Comparison of ENCODE assay signal across 22 cellular contexts in genomic region chr9:76617510-76618194, GRCh38.
DNase-seq lines count a peak whose midpoint lies in the region; ATAC-seq and TF ChIP-seq lines count a peak whose summit lies in the region.
"Had no signal": no experiment of that assay in that cellular context is flagged by ENCODE, and none has a peak within 500 bp of the region (broad histone marks: within the 10 kb centered on the region; RNA-seq: fewer than 3 reads in every experiment).

No MANE protein-coding gene starts in this region.

- in situ Hi-C loops in GM13977 (cut with MboI; ENCODE audit: low pct_unique_long_range_greater_than_20kb, low sequenced_read_pairs, unreplicated experiment) = no loop called here

- peak overlapping the region in 1 of 2 donors; percentile 43 for H3K9ac ChIP-seq in colonic mucosa (ENCODE audit: low read depth in 2 of 2, low read length in 2 of 2)

- intact Hi-C loops in left ventricle myocardium superior (cut with micrococcal nuclease) (no loop called here), cardiac septum (cut with DNase I) (no loop called here), colonic mucosa (cut with DNase I) (no loop called here), mucosa of descending colon (cut with DNase I, micrococcal nuclease) (no loop called here)

- H3K27me3 ChIP-seq in colonic mucosa = no peaks in the 10 kb centered on the region
- H3K27me3 ChIP-seq: SJCRH30 had no signal

- H3K4me3 ChIP-seq in colonic mucosa = no peak overlapping the region
- H3K4me3 ChIP-seq in mucosa of descending colon = no peak overlapping the region
- H3K4me3 ChIP-seq: A549, GM12878, SJCRH30 had no signal

- ATAC-seq in left ventricle myocardium superior (peak; percentile 25), mucosa of descending colon (peak; percentile 58), GM21367 (IDR thresholded peaks at IDR 0.05; ENCODE audit: unreplicated experiment) (no peak), HG03175 (IDR thresholded peaks at IDR 0.05; ENCODE audit: unreplicated experiment) (no peak)
- ATAC-seq: A549, GM12878, HepG2, PC-3 had no signal

- H3K4me1 ChIP-seq in colonic mucosa (peaks cover 7% of the 10 kb centered on the region), mucosa of descending colon (ENCODE audit: low read depth) (peaks cover 26% of the 10 kb centered on the region)
- H3K4me1 ChIP-seq: A549, SJCRH30 had no signal

- H3K36me3 ChIP-seq in colonic mucosa (no peaks in the 10 kb centered on the region), mucosa of descending colon (ENCODE audit: low read depth) (no peaks in the 10 kb centered on the region)
- H3K36me3 ChIP-seq: SJCRH30 had no signal

- TF ChIP-seq CTCF in colonic mucosa (IDR thresholded peaks at IDR 0.05) (no peak), mucosa of descending colon (IDR thresholded peaks at IDR 0.05) (no peak), GM13977 (IDR thresholded peaks at IDR 0.05; ENCODE audit: extremely low read depth, insufficient read depth, missing control alignments) (no peak)

- H3K27ac ChIP-seq in colonic mucosa = peak overlapping the region; percentile 39
- H3K27ac ChIP-seq: A549, RWPE1, SJCRH30 had no signal

- no peaks in the 10 kb centered on the region for H3K9me3 ChIP-seq in colonic mucosa
- no peaks in the 10 kb centered on the region for H3K9me3 ChIP-seq in mucosa of descending colon
- H3K9me3 ChIP-seq: A549, SJCRH30 had no signal

- no peak for DNase-seq in left ventricle myocardium superior
- DNase-seq in cardiac septum (ENCODE audit: low spot score) = no peak
- peak; percentile 37 for DNase-seq in colonic mucosa
- DNase-seq in mucosa of descending colon = peak in 2 of 3 donors; percentile 27 to 31
- DNase-seq in GM13977 (ENCODE audit: low spot score) = no peak
- DNase-seq: CD8-positive, alpha-beta memory T cell; DMS53; EL; KG1; NCI-H1048; NCI-H1436; NCI-H2029; NCI-H345; NCI-H526; PC-3; SJCRH30 had no signal

Comparison
In these comparisons a context has a peak if more than half of its experiments do, and no peak if none do; other contexts are left out.
1. ATAC-seq: peak in left ventricle myocardium superior (single experiment) and mucosa of descending colon (single experiment); none in GM21367 (single experiment) and HG03175 (single experiment).
2. DNase-seq: peak in colonic mucosa (single experiment) and mucosa of descending colon (2 of 3); none in left ventricle myocardium superior (single experiment), cardiac septum (single experiment) and GM13977 (single experiment).